ENCODE assay signal across 8 cellular contexts in the genomic region with DNA sequence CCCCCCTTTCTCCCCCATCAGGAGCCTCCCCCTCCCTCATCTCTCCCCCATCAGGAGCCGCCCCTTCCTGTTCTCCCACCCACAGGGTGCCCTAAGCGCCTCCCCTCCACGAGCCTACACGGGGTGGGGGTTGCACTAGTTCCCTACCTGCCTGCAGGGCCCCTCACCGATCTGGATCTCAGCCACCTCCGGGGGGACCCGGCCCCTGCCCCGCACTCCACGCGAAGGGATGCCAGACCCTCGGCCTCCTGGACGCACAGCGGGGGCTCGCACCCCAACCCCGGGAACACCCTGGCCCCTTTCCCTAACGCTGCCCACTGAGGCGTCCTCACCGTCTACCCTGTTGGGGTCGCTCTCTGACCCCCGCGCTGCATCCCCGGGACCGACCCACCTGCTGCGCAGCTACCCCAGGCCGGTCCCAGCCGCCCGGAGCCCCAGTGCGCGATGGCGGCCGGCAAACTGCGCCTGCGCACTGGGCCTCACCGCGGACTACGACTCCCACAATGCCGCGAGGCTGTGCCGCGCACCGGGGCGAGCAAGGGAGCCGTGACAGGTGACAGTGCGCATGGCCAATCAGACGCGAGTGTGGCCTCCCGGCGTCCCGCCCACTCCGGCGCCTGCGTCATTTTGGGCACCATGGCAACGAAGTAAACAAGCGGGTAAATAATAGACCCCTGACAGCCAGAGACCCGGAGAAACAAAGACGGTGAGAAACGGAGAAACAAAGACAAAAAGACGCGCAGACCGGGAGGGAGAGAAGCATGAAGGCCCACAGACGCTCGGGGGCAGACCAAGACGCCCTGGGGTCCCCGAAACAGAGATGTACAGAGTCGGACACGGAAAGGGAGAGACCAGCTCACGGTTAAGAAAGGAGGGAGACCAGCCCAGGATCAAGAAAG. TPM values are rescaled to one million over a fixed set of nuclear protein-coding genes. Genes with fewer than 3 reads are reported as not detected.
A peak's percentile ranks its signal among the peaks of the same experiment; 100 is the strongest.
DNase-seq lines count a peak whose midpoint lies in the region; TF ChIP-seq lines count a peak whose summit lies in the region.

A gene with protein sequence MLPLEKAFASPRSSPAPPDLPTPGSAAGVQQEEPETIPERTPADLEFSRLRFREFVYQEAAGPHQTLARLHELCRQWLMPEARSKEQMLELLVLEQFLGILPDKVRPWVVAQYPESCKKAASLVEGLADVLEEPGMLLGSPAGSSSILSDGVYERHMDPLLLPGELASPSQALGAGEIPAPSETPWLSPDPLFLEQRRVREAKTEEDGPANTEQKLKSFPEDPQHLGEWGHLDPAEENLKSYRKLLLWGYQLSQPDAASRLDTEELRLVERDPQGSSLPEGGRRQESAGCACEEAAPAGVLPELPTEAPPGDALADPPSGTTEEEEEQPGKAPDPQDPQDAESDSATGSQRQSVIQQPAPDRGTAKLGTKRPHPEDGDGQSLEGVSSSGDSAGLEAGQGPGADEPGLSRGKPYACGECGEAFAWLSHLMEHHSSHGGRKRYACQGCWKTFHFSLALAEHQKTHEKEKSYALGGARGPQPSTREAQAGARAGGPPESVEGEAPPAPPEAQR (minus strand): TSS at position 449 of the 899 bp plus-strand sequence. CDS start 7,964 bp downstream, outside the sequence.

- H3K9me3 Mint-ChIP-seq in activated naive CD4-positive, alpha-beta T cell treated with anti-CD3 and anti-CD28 coated beads, Interleukin-2, amount 50 U/mL, for 24 hours, result peaks cover 11% of the 10 kb centered on the region

- peak within 1 kb of the TSS; percentile 98 for H3K27ac Mint-ChIP-seq in activated naive CD4-positive, alpha-beta T cell treated with anti-CD3 and anti-CD28 coated beads, Interleukin-2, amount 50 U/mL, for 24 hours

- DNase-seq in NCI-H1694 treated with DMSO at 0.1 percent for 48 hours (lab: John Stamatoyannopoulos, UW), result peak; percentile 20
- DNase-seq in NCI-H1694 (lab: John Stamatoyannopoulos, UW), result no peak
- peak; percentile 85 for DNase-seq in HuH-7 (ENCODE audit: low spot score)
- DNase-seq in SHP77 treated with DMSO at 0.1 percent for 48 hours (lab: John Stamatoyannopoulos, UW), result peak; percentile 75
- DNase-seq in glomerular endothelial cell (ENCODE audit: extremely low read depth, low read depth, low spot score), result peak; percentile 61
- peak; percentile 56 to 99 (median 94) for DNase-seq in nucleus accumbens (lab: John Stamatoyannopoulos, UW)

- no peaks in the 10 kb centered on the region for H3K27me3 Mint-ChIP-seq in activated naive CD4-positive, alpha-beta T cell treated with anti-CD3 and anti-CD28 coated beads, Interleukin-2, amount 50 U/mL, for 24 hours

- no peak for TF ChIP-seq CTCF in subcutaneous adipose tissue (IDR thresholded peaks at IDR 0.05; ENCODE audit: low read depth)

- peaks cover 18% of the 10 kb centered on the region for H3K4me1 Mint-ChIP-seq in activated naive CD4-positive, alpha-beta T cell treated with anti-CD3 and anti-CD28 coated beads, Interleukin-2, amount 50 U/mL, for 24 hours

- H3K36me3 Mint-ChIP-seq in activated naive CD4-positive, alpha-beta T cell treated with anti-CD3 and anti-CD28 coated beads, Interleukin-2, amount 50 U/mL, for 24 hours, result peaks cover 23% of the 10 kb centered on the region

- peak within 1 kb of the TSS; percentile 93 for H3K4me3 Mint-ChIP-seq in activated naive CD4-positive, alpha-beta T cell treated with anti-CD3 and anti-CD28 coated beads, Interleukin-2, amount 50 U/mL, for 24 hours

RNA-seq across cellular contexts. Expression of the gene that starts here (rescaled TPM):
- 41.4 and 54.5 TPM in 2 replicates for total RNA-seq in glomerular endothelial cell
- total RNA-seq in subcutaneous adipose tissue, result 10 to 100 TPM; 16.6 to 34.1 (median 23.3) TPM
